22 cellular contexts compared by ENCODE assay signal in genomic region chr1:18917071-18917799, GRCh38. TPM values are rescaled to one million over a fixed set of nuclear protein-coding genes. Genes with fewer than 3 reads are reported as not detected.
"Had no signal": no experiment of that assay in that cellular context is flagged by ENCODE, and none has a peak within 500 bp of the region (broad histone marks: within the 10 kb centered on the region; RNA-seq: fewer than 3 reads in every experiment).

No MANE protein-coding gene starts in this region.

- H3K9me3 Mint-ChIP-seq: central memory CD8-positive, alpha-beta T cell; stimulated activated memory B cell treated with anti-CD40 and anti-IgM and Interleukin-4, amounts not matched to agents 10 μg/mL and 1 μg/mL and 100 μg/mL, for 72 hours had no signal

- H3K27ac Mint-ChIP-seq: stimulated activated memory B cell treated with anti-CD40 and anti-IgM and Interleukin-4, amounts not matched to agents 10 μg/mL and 1 μg/mL and 100 μg/mL, for 72 hours had no signal

- H3K27me3 Mint-ChIP-seq: central memory CD8-positive, alpha-beta T cell; stimulated activated memory B cell treated with anti-CD40 and anti-IgM and Interleukin-4, amounts not matched to agents 10 μg/mL and 1 μg/mL and 100 μg/mL, for 72 hours had no signal

- ATAC-seq: esophagus mucosa; gastrocnemius medialis; heart left ventricle; left lung; pancreas; stimulated activated memory B cell treated with anti-CD40 and anti-IgM and Interleukin-4, amounts not matched to agents 10 μg/mL and 1 μg/mL and 100 μg/mL, for 72 hours had no signal

- H3K4me3 Mint-ChIP-seq: central memory CD8-positive, alpha-beta T cell; stimulated activated memory B cell treated with anti-CD40 and anti-IgM and Interleukin-4, amounts not matched to agents 10 μg/mL and 1 μg/mL and 100 μg/mL, for 72 hours had no signal

- H3K9me3 ChIP-seq: ascending aorta, gastrocnemius medialis, heart left ventricle, left lung, neutrophil, pancreas, sigmoid colon had no signal

- H3K4me3 ChIP-seq: ascending aorta, coronary artery, gastrocnemius medialis, heart left ventricle, left lung, pancreas, sigmoid colon had no signal

- H3K36me3 ChIP-seq: gastrocnemius medialis, neutrophil had no signal

- H3K27me3 ChIP-seq: ascending aorta, gastrocnemius medialis, heart left ventricle, left lung, neutrophil, pancreas, sigmoid colon had no signal

- FAIRE-seq: kidney, pancreas had no signal

- H3K27ac ChIP-seq: coronary artery, gastrocnemius medialis, heart left ventricle, left lung, neutrophil, pancreas, VCaP had no signal

- DNase-seq: activated CD4-positive, alpha-beta T cell treated with anti-CD3 and anti-CD28 coated beads for 1 hour; activated naive CD4-positive, alpha-beta T cell treated with anti-CD3 and anti-CD28 coated beads, Interleukin-2, amount 50 U/mL, for 16 hours; activated T-cell treated with anti-CD3 and anti-CD28 coated beads, Interleukin-2, amount 50 U/mL, for 1 hour; gastrocnemius medialis; kidney; left lung; mammary epithelial cell; pancreas; sigmoid colon; stimulated activated CD4-positive, alpha-beta T cell treated with anti-CD3 and anti-CD28 coated beads, Interleukin-4, amount 100 ng/mL, for 24 hours; T-helper 2 cell had no signal

RNA-seq across cellular contexts. Expression of gene TAS1R2, which starts 57.8 kb away (rescaled TPM):
- total RNA-seq: ascending aorta, esophagus mucosa, gastrocnemius medialis, heart left ventricle, kidney, left lung, mononuclear cell, pancreas, sigmoid colon, ureter had no signal
- polyA plus RNA-seq: adipose tissue, heart left ventricle, mammary epithelial cell, pancreas, sigmoid colon had no signal
